24 cellular contexts compared by ENCODE assay signal in genomic region chr19:53518716-53519115, GRCh38. TPM values are rescaled to one million over a fixed set of nuclear protein-coding genes. Genes with fewer than 3 reads are reported as not detected.
DNase-seq lines count a peak whose midpoint lies in the region; ATAC-seq and TF ChIP-seq lines count a peak whose summit lies in the region.
"Had no signal": no experiment of that assay in that cellular context is flagged by ENCODE, and none has a peak within 500 bp of the region (broad histone marks: within the 10 kb centered on the region; RNA-seq: fewer than 3 reads in every experiment).

No MANE protein-coding gene starts in this region.

- H3K27ac ChIP-seq in heart right ventricle (peak overlapping the region in 6 of 10 donors; percentile 3 to 88 (median 82)), upper lobe of left lung (peak overlapping the region; percentile 27 to 85 (median 62)), ascending aorta (no peak overlapping the region)
- H3K27ac ChIP-seq: cardiac muscle cell, SJSA1, upper lobe of right lung had no signal

- no peak for ATAC-seq in heart right ventricle
- ATAC-seq in Right ventricle myocardium superior (ENCODE audit: poor library complexity) = no peak
- ATAC-seq in natural killer cell treated with Interleukin-12 subunit alpha and Interleukin-12 subunit beta and Interleukin-15 and Interleukin-18, amount 100 ng/mL, for 72 hours = no peak
- no peak for ATAC-seq in upper lobe of left lung (ENCODE audit: low FRiP score in 2 of 2)
- ATAC-seq in activated naive CD8-positive, alpha-beta T cell treated with anti-CD3 and anti-CD28 coated beads, Interleukin-2, amount 50 U/mL, for 24 hours = no peak
- ATAC-seq: activated T-cell treated with anti-CD3 and anti-CD28 coated beads, Interleukin-2, amount 50 U/mL, for 4 hours had no signal

- peaks cover 11% of the 10 kb centered on the region for H3K4me1 Mint-ChIP-seq in endothelial cell (ENCODE audit: unreplicated experiment)
- H3K4me1 Mint-ChIP-seq in natural killer cell treated with Interleukin-12 subunit alpha and Interleukin-12 subunit beta and Interleukin-15 and Interleukin-18, amount 100 ng/mL, for 72 hours (ENCODE audit: low read depth in 2 of 2) = peaks cover 22% of the 10 kb centered on the region in 2 donors
- peaks cover 18% of the 10 kb centered on the region for H3K4me1 Mint-ChIP-seq in activated naive CD8-positive, alpha-beta T cell treated with anti-CD3 and anti-CD28 coated beads, Interleukin-2, amount 50 U/mL, for 24 hours

- WGBS in heart right ventricle, 2 donors = 19 to 23% methylated on average over 1 of the region's 1 CpG
- WGBS in upper lobe of left lung, 2 donors = 68% methylated on average over 1 of the region's 1 CpG

- peaks cover 25% of the 10 kb centered on the region for H3K36me3 Mint-ChIP-seq in endothelial cell (ENCODE audit: low read depth, unreplicated experiment)
- peaks cover 24% of the 10 kb centered on the region for H3K36me3 Mint-ChIP-seq in natural killer cell treated with Interleukin-12 subunit alpha and Interleukin-12 subunit beta and Interleukin-15 and Interleukin-18, amount 100 ng/mL, for 72 hours
- peaks cover 26% of the 10 kb centered on the region for H3K36me3 Mint-ChIP-seq in activated naive CD8-positive, alpha-beta T cell treated with anti-CD3 and anti-CD28 coated beads, Interleukin-2, amount 50 U/mL, for 24 hours (ENCODE audit: low read depth)

- H3K9me3 ChIP-seq in heart right ventricle (peaks cover 0 to 14% (median 0%) of the 10 kb centered on the region in 11 donors), upper lobe of left lung (no peaks in the 10 kb centered on the region), ascending aorta (no peaks in the 10 kb centered on the region)
- H3K9me3 ChIP-seq: upper lobe of right lung had no signal

- H3K4me1 ChIP-seq in heart right ventricle (peaks cover 0 to 25% (median 14%) of the 10 kb centered on the region in 9 donors), upper lobe of left lung (peaks cover 16 to 23% (median 21%) of the 10 kb centered on the region in 4 donors), ascending aorta (peaks cover 0 to 5% of the 10 kb centered on the region in 2 donors)

- DNase-seq in heart right ventricle (no peak), Right ventricle myocardium superior (no peak), endothelial cell (ENCODE audit: low spot score) (no peak), upper lobe of left lung (no peak), kidney tubule cell (ENCODE audit: low spot score) (no peak), ascending aorta (ENCODE audit: low spot score in 2 of 2) (no peak)
- DNase-seq in natural killer cell treated with Interleukin-12 subunit alpha and Interleukin-12 subunit beta and Interleukin-15 and Interleukin-18, amount 100 ng/mL, for 72 hours (ENCODE audit: low spot score) = no peak
- no peak for DNase-seq in activated naive CD8-positive, alpha-beta T cell treated with anti-CD3 and anti-CD28 coated beads, Interleukin-2, amount 50 U/mL, for 24 hours
- DNase-seq: activated CD4-positive, alpha-beta T cell treated with anti-CD3 and anti-CD28 coated beads for 48 hours; activated naive CD4-positive, alpha-beta T cell treated with anti-CD3 and anti-CD28 coated beads, Interleukin-2, amount 50 U/mL, for 16 hours; activated T-cell treated with anti-CD3 and anti-CD28 coated beads, Interleukin-2, amount 50 U/mL, for 4 hours; HCEC 1CT; Kasumi-1; kidney glomerular epithelial cell; mesenchymal stem cell; NCI-H1694; NCI-H2171; NCI-H524; posterior cingulate gyrus; stimulated activated CD8-positive, alpha-beta memory T cell treated with anti-CD3 and anti-CD28 coated beads, Interleukin-4, amount 100 ng/mL, for 48 hours; upper lobe of right lung had no signal

- TF ChIP-seq POLR2A in upper lobe of left lung (IDR thresholded peaks at IDR 0.05) = no peak

- intact Hi-C loops in heart right ventricle (cut with DNase I) (loop anchor here in 5 of 10 donors (5.0 to 10.0 kb wide), 3 partner anchors 86 to 324 kb away; partner anchors contain the start of genes ZNF665 (in 2 of the 5) and ZNF761 (in 2 of the 5)), Right ventricle myocardium superior (cut with DNase I) (no loop called here), ascending aorta (cut with DNase I) (no loop called here)

- no peak for TF ChIP-seq CTCF in heart right ventricle (IDR thresholded peaks at IDR 0.05)
- TF ChIP-seq CTCF in endothelial cell (IDR thresholded peaks at IDR 0.05; ENCODE audit: unreplicated experiment) = no peak
- no peak for TF ChIP-seq CTCF in upper lobe of left lung (IDR thresholded peaks at IDR 0.05)
- TF ChIP-seq CTCF in ascending aorta (IDR thresholded peaks at IDR 0.05) = no peak

- H3K4me3 ChIP-seq in heart right ventricle = no peak overlapping the region
- no peak overlapping the region for H3K4me3 ChIP-seq in upper lobe of left lung
- no peak overlapping the region for H3K4me3 ChIP-seq in ascending aorta
- H3K4me3 ChIP-seq: cardiac muscle cell, SJSA1, upper lobe of right lung had no signal

- H3K4me3 Mint-ChIP-seq in endothelial cell (ENCODE audit: unreplicated experiment) = peak overlapping the region; percentile 9
- H3K4me3 Mint-ChIP-seq in natural killer cell treated with Interleukin-12 subunit alpha and Interleukin-12 subunit beta and Interleukin-15 and Interleukin-18, amount 100 ng/mL, for 72 hours = peak overlapping the region; percentile 15
- H3K4me3 Mint-ChIP-seq in activated naive CD8-positive, alpha-beta T cell treated with anti-CD3 and anti-CD28 coated beads, Interleukin-2, amount 50 U/mL, for 24 hours = no peak overlapping the region
- H3K4me3 Mint-ChIP-seq: activated T-cell treated with anti-CD3 and anti-CD28 coated beads, Interleukin-2, amount 50 U/mL, for 4 hours; dendritic cell treated with granulocyte-macrophage colony-stimulating factor and Interleukin-4, amounts not matched to agents 40 ng/mL and 50 ng/mL, for 4 days had no signal

- H3K27ac Mint-ChIP-seq in endothelial cell (ENCODE audit: unreplicated experiment) = no peak overlapping the region
- peak overlapping the region in 1 of 2 donors; percentile 1 for H3K27ac Mint-ChIP-seq in natural killer cell treated with Interleukin-12 subunit alpha and Interleukin-12 subunit beta and Interleukin-15 and Interleukin-18, amount 100 ng/mL, for 72 hours
- H3K27ac Mint-ChIP-seq in activated naive CD8-positive, alpha-beta T cell treated with anti-CD3 and anti-CD28 coated beads, Interleukin-2, amount 50 U/mL, for 24 hours = no peak overlapping the region
- H3K27ac Mint-ChIP-seq: dendritic cell treated with granulocyte-macrophage colony-stimulating factor and Interleukin-4, amounts not matched to agents 40 ng/mL and 50 ng/mL, for 4 days had no signal

- no peaks in the 10 kb centered on the region for H3K9me3 Mint-ChIP-seq in endothelial cell (ENCODE audit: unreplicated experiment)
- peaks cover 12% of the 10 kb centered on the region for H3K9me3 Mint-ChIP-seq in natural killer cell treated with Interleukin-12 subunit alpha and Interleukin-12 subunit beta and Interleukin-15 and Interleukin-18, amount 100 ng/mL, for 72 hours
- peaks cover 34% of the 10 kb centered on the region for H3K9me3 Mint-ChIP-seq in activated naive CD8-positive, alpha-beta T cell treated with anti-CD3 and anti-CD28 coated beads, Interleukin-2, amount 50 U/mL, for 24 hours

- peaks cover 6% of the 10 kb centered on the region for H3K27me3 Mint-ChIP-seq in endothelial cell (ENCODE audit: unreplicated experiment)
- H3K27me3 Mint-ChIP-seq in natural killer cell treated with Interleukin-12 subunit alpha and Interleukin-12 subunit beta and Interleukin-15 and Interleukin-18, amount 100 ng/mL, for 72 hours = no peaks in the 10 kb centered on the region
- H3K27me3 Mint-ChIP-seq in activated naive CD8-positive, alpha-beta T cell treated with anti-CD3 and anti-CD28 coated beads, Interleukin-2, amount 50 U/mL, for 24 hours = no peaks in the 10 kb centered on the region
- H3K27me3 Mint-ChIP-seq: dendritic cell treated with granulocyte-macrophage colony-stimulating factor and Interleukin-4, amounts not matched to agents 40 ng/mL and 50 ng/mL, for 4 days had no signal

- H3K27me3 ChIP-seq in heart right ventricle = no peaks in the 10 kb centered on the region
- H3K27me3 ChIP-seq in upper lobe of left lung = no peaks in the 10 kb centered on the region
- H3K27me3 ChIP-seq in ascending aorta = no peaks in the 10 kb centered on the region
- H3K27me3 ChIP-seq: cardiac muscle cell, SJSA1, upper lobe of right lung had no signal

- TF ChIP-seq EP300 in upper lobe of left lung (IDR thresholded peaks at IDR 0.05) = peak in 2 of 4 donors; percentile 29 to 39

- no peaks in the 10 kb centered on the region for H3K36me3 ChIP-seq in heart right ventricle
- no peaks in the 10 kb centered on the region for H3K36me3 ChIP-seq in upper lobe of left lung
- no peaks in the 10 kb centered on the region for H3K36me3 ChIP-seq in ascending aorta
- H3K36me3 ChIP-seq: cardiac muscle cell, upper lobe of right lung had no signal

RNA-seq across cellular contexts. Expression of gene ZNF331, which starts 19.2 kb away (rescaled TPM):
- total RNA-seq in heart right ventricle (10 to 100 TPM; 10.4 to 21.9 (median 14.4) TPM), Right ventricle myocardium superior (8.5 TPM), endothelial cell (ENCODE audit: unreplicated experiment) (26.6 TPM), upper lobe of left lung (10 to 100 TPM; 26.3 to 80.0 (median 47.1) TPM), ascending aorta (34.5 TPM)
- 10 to 100 TPM in 1 of 2 donors, 1 to 10 TPM in 1; 5.1 to 19.9 TPM for polyA plus RNA-seq in heart right ventricle
- 10 to 100 TPM; 12.0 to 15.1 TPM for total RNA-seq in natural killer cell treated with Interleukin-12 subunit alpha and Interleukin-12 subunit beta and Interleukin-15 and Interleukin-18, amount 100 ng/mL, for 72 hours

RNA-seq across cellular contexts. Expression of gene ZNF813, which starts 51.2 kb away (rescaled TPM):
- total RNA-seq in heart right ventricle = 1 to 10 TPM in 6 of 10 donors, under 1 TPM in 4; 0.68 to 1.8 (median 1.4) TPM
- polyA plus RNA-seq in heart right ventricle = under 1 TPM; 0.61 to 0.88 TPM
- 0.75 TPM for total RNA-seq in Right ventricle myocardium superior
- 29.9 TPM for total RNA-seq in endothelial cell (ENCODE audit: unreplicated experiment)
- 1 to 10 TPM; 3.9 to 6.2 TPM for total RNA-seq in natural killer cell treated with Interleukin-12 subunit alpha and Interleukin-12 subunit beta and Interleukin-15 and Interleukin-18, amount 100 ng/mL, for 72 hours
- total RNA-seq in upper lobe of left lung = 1 to 10 TPM; 2.2 to 8.4 (median 3.1) TPM
- total RNA-seq in ascending aorta = 1.3 TPM

Comparison
In these comparisons a context has a peak if more than half of its experiments do, and no peak if none do; other contexts are left out.
1. H3K27ac ChIP-seq: peak in heart right ventricle (6 of 10) and upper lobe of left lung (4 of 4); none in ascending aorta (0 of 2).